In the genomic region with DNA sequence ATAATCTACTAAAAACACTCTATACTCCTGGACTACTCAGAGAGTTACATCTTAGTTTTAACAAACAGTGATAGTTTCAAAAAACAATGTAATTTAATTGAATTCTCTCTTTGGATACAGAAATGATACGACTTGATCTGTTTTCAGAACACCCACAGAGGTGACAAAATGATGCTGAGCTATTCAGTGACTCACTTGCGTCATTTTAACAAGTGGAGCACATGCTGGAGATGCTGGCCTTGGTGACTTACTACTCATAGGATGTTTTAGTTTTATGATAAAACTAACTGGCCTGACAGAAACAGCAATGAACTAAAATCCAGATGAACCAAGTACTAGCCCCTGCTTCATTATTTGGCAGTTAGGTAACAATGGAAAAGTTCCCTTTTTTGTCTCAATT, we compare ENCODE assay signal across 20 cellular contexts.
A peak's percentile ranks its signal among the peaks of the same experiment; 100 is the strongest.
DNase-seq lines count a peak whose midpoint lies in the region; ATAC-seq and TF ChIP-seq lines count a peak whose summit lies in the region.
"Had no signal": no experiment of that assay in that cellular context is flagged by ENCODE, and none has a peak within 500 bp of the region (broad histone marks: within the 10 kb centered on the region; RNA-seq: fewer than 3 reads in every experiment).

No MANE protein-coding gene starts in this region.

- ATAC-seq in heart left ventricle (peak in 3 of 4 donors; percentile 24 to 52 (median 31)), HG02642 (IDR thresholded peaks at IDR 0.05; ENCODE audit: poor library complexity, unreplicated experiment) (no peak)
- ATAC-seq: lower lobe of right lung, right cardiac atrium had no signal

- no peaks in the 10 kb centered on the region for H3K9me3 Mint-ChIP-seq in HFFc6
- H3K9me3 Mint-ChIP-seq in activated naive CD4-positive, alpha-beta T cell treated with anti-CD3 and anti-CD28 coated beads, Interleukin-2, amount 50 U/mL, for 24 hours, result no peaks in the 10 kb centered on the region

- no peak overlapping the region for H3K4me3 Mint-ChIP-seq in HFFc6
- peak overlapping the region; percentile 23 for H3K4me3 Mint-ChIP-seq in activated naive CD4-positive, alpha-beta T cell treated with anti-CD3 and anti-CD28 coated beads, Interleukin-2, amount 50 U/mL, for 24 hours
- H3K4me3 Mint-ChIP-seq: B cell had no signal

- intact Hi-C loops in heart left ventricle (cut with DNase I), result no loop called here
- intact Hi-C loops in cardiac septum (cut with DNase I), result no loop called here

- no peaks in the 10 kb centered on the region for H3K9me3 ChIP-seq in heart left ventricle
- H3K9me3 ChIP-seq: HAP-1, lower lobe of right lung had no signal

- 59 to 76% (median 69%) methylated on average over 2 of the region's 2 CpGs for WGBS in heart left ventricle, 4 donors

- peak overlapping the region; percentile 68 for H3K27ac Mint-ChIP-seq in HFFc6
- H3K27ac Mint-ChIP-seq in activated naive CD4-positive, alpha-beta T cell treated with anti-CD3 and anti-CD28 coated beads, Interleukin-2, amount 50 U/mL, for 24 hours, result peak overlapping the region; percentile 30
- H3K27ac Mint-ChIP-seq: B cell had no signal

- no peak for DNase-seq in heart left ventricle
- DNase-seq in cardiac septum (ENCODE audit: low spot score), result no peak
- peak; percentile 59 for DNase-seq in HFFc6
- DNase-seq in stimulated activated CD4-positive, alpha-beta T cell treated with anti-CD3 and anti-CD28 coated beads, Interleukin-4, amount 100 ng/mL, for 24 hours, result peak; percentile 57
- no peak for DNase-seq in NCI-H2196 treated with DMSO at 0.1 percent for 48 hours (lab: John Stamatoyannopoulos, UW; ENCODE audit: unreplicated experiment)
- no peak for DNase-seq in substantia nigra (lab: John Stamatoyannopoulos, UW)
- DNase-seq: amniotic stem cell; central memory CD4-positive, alpha-beta T cell; effector CD4-positive, alpha-beta T cell; lower lobe of right lung; MV-4-11; NCI-H2029; occipital lobe; right cardiac atrium; SW 1271 had no signal

- H3K4me1 Mint-ChIP-seq in HFFc6 (ENCODE audit: low read depth), result peaks cover 87% of the 10 kb centered on the region
- peaks cover 72% of the 10 kb centered on the region for H3K4me1 Mint-ChIP-seq in activated naive CD4-positive, alpha-beta T cell treated with anti-CD3 and anti-CD28 coated beads, Interleukin-2, amount 50 U/mL, for 24 hours
- H3K4me1 Mint-ChIP-seq: B cell had no signal

- TF ChIP-seq CTCF in heart left ventricle (IDR thresholded peaks at IDR 0.05) (no peak), HFFc6 (IDR thresholded peaks at IDR 0.05) (no peak)

- peaks cover 0 to 90% (median 71%) of the 10 kb centered on the region in 9 donors for H3K36me3 ChIP-seq in heart left ventricle

- H3K4me3 ChIP-seq in heart left ventricle, result no peak overlapping the region
- H3K4me3 ChIP-seq: HAP-1, lower lobe of right lung had no signal

- H3K27ac ChIP-seq in heart left ventricle (peak overlapping the region in 1 of 12 donors; percentile 22), substantia nigra (ENCODE audit: low read depth, low read length, poor library complexity, severe bottlenecking) (no peak overlapping the region)
- H3K27ac ChIP-seq: HL-60, lower lobe of right lung had no signal

- H3K27me3 ChIP-seq in heart left ventricle, result no peaks in the 10 kb centered on the region

- H3K36me3 Mint-ChIP-seq in HFFc6 (ENCODE audit: low read depth), result peaks cover 72% of the 10 kb centered on the region
- H3K36me3 Mint-ChIP-seq in activated naive CD4-positive, alpha-beta T cell treated with anti-CD3 and anti-CD28 coated beads, Interleukin-2, amount 50 U/mL, for 24 hours, result peaks cover 45% of the 10 kb centered on the region

- TF ChIP-seq POLR2A in heart left ventricle (IDR thresholded peaks at IDR 0.05), result no peak

- peaks cover 4% of the 10 kb centered on the region for H3K27me3 Mint-ChIP-seq in HFFc6 (ENCODE audit: insufficient read depth)
- no peaks in the 10 kb centered on the region for H3K27me3 Mint-ChIP-seq in activated naive CD4-positive, alpha-beta T cell treated with anti-CD3 and anti-CD28 coated beads, Interleukin-2, amount 50 U/mL, for 24 hours
- H3K27me3 Mint-ChIP-seq: B cell had no signal

- H3K4me1 ChIP-seq in heart left ventricle, result peaks cover 2 to 69% (median 36%) of the 10 kb centered on the region in 12 donors
- H3K4me1 ChIP-seq: HAP-1 had no signal

Comparison
In these comparisons a context has a peak if more than half of its experiments do, and no peak if none do; other contexts are left out.
1. DNase-seq: peak in HFFc6 (single experiment) and stimulated activated CD4-positive, alpha-beta T cell treated with anti-CD3 and anti-CD28 coated beads, Interleukin-4, amount 100 ng/mL, for 24 hours (single experiment); none in heart left ventricle (0 of 5), cardiac septum (single experiment), NCI-H2196 treated with DMSO at 0.1 percent for 48 hours (single experiment) and substantia nigra (0 of 49).